In genomic region chr2:175015340-175015739, GRCh38 we compare ENCODE assay signal across 24 cellular contexts.
"Had no signal": no experiment of that assay in that cellular context is flagged by ENCODE, and none has a peak within 500 bp of the region (broad histone marks: within the 10 kb centered on the region; RNA-seq: fewer than 3 reads in every experiment).

No MANE protein-coding gene starts in this region.

- H3K27ac ChIP-seq: breast epithelium, Peyer's patch, RWPE1 had no signal

- H3K27me3 ChIP-seq: breast epithelium, Peyer's patch had no signal

- H3K4me1 ChIP-seq: breast epithelium, Peyer's patch had no signal

- H3K4me3 Mint-ChIP-seq: activated CD8-positive, alpha-beta T cell treated with anti-CD3 and anti-CD28 coated beads, Interleukin-2, amount 10 ng/mL, durations not matched to agents 7 days and 5 days; activated naive CD4-positive, alpha-beta T cell treated with anti-CD3 and anti-CD28 coated beads, Interleukin-2, amount 50 U/mL, for 24 hours; T-helper 1 cell treated with Interleukin-12 subunit alpha and Interleukin-12 subunit beta and Interleukin-4 antibody, amounts not matched to agents 30 μg/mL and 1 μg/mL, for 36 hours; WTC11 had no signal

- H3K9me3 ChIP-seq: breast epithelium, Peyer's patch had no signal

- H3K27ac Mint-ChIP-seq: activated CD8-positive, alpha-beta T cell treated with anti-CD3 and anti-CD28 coated beads, Interleukin-2, amount 10 ng/mL, durations not matched to agents 7 days and 5 days; activated naive CD4-positive, alpha-beta T cell treated with anti-CD3 and anti-CD28 coated beads, Interleukin-2, amount 50 U/mL, for 24 hours; T-helper 1 cell treated with Interleukin-12 subunit alpha and Interleukin-12 subunit beta and Interleukin-4 antibody, amounts not matched to agents 30 μg/mL and 1 μg/mL, for 36 hours; WTC11 had no signal

- H3K27me3 Mint-ChIP-seq: activated naive CD4-positive, alpha-beta T cell treated with anti-CD3 and anti-CD28 coated beads, Interleukin-2, amount 50 U/mL, for 24 hours had no signal

- H3K36me3 ChIP-seq: breast epithelium, Peyer's patch had no signal

- ATAC-seq: activated CD8-positive, alpha-beta T cell treated with anti-CD3 and anti-CD28 coated beads, Interleukin-2, amount 10 ng/mL, durations not matched to agents 7 days and 5 days; WTC11 had no signal

- H3K4me3 ChIP-seq: breast epithelium, Peyer's patch had no signal

- DNase-seq: activated CD4-positive, alpha-beta T cell treated with anti-CD3 and anti-CD28 coated beads for 48 hours; activated CD4-positive, alpha-beta T cell treated with anti-CD3 and anti-CD28 coated beads, Interleukin-2, amount 50 U/mL, for 4 hours; activated CD4-positive, CD25-positive, alpha-beta regulatory T cell treated with anti-CD3 and anti-CD28 coated beads, Interleukin-2, amount 50 U/mL, for 72 hours; activated CD8-positive, alpha-beta memory T cell treated with anti-CD3 and anti-CD28 coated beads, Interleukin-2, amount 50 U/mL, for 48 hours; activated CD8-positive, alpha-beta T cell treated with anti-CD3 and anti-CD28 coated beads, Interleukin-2, amount 10 ng/mL, durations not matched to agents 7 days and 5 days; activated T-cell treated with anti-CD3 and anti-CD28 coated beads, Interleukin-2, amount 50 U/mL, for 1 hour; aorta; IMR-90; KBM-7; NCI-H1048; NCI-H146; NCI-H1930; NCI-H2171; NCI-H345; NCI-H510A treated with DMSO at 0.1 percent for 48 hours; NCI-H69; NK-92 treated with Interleukin-12 subunit alpha and Interleukin-12 subunit beta, amount 100 ng/mL, for 24 hours; Peyer's patch; SHP77 treated with DMSO at 0.1 percent for 48 hours had no signal

- H3K4me1 Mint-ChIP-seq: activated naive CD4-positive, alpha-beta T cell treated with anti-CD3 and anti-CD28 coated beads, Interleukin-2, amount 50 U/mL, for 24 hours had no signal

- H3K9me3 Mint-ChIP-seq: activated naive CD4-positive, alpha-beta T cell treated with anti-CD3 and anti-CD28 coated beads, Interleukin-2, amount 50 U/mL, for 24 hours had no signal
